Comparison of ENCODE assay signal across 13 cellular contexts in the genomic region with DNA sequence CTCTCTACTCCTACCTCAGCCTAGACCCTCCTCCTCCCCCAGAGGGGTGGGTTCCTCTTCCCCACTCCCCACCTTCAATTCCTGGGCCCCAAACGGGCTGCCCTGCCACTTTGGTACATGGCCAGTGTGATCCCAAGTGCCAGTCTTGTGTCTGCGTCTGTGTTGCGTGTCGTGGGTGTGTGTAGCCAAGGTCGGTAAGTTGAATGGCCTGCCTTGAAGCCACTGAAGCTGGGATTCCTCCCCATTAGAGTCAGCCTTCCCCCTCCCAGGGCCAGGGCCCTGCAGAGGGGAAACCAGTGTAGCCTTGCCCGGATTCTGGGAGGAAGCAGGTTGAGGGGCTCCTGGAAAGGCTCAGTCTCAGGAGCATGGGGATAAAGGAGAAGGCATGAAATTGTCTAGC. TPM values are rescaled to one million over a fixed set of nuclear protein-coding genes. Genes with fewer than 3 reads are reported as not detected.
A peak's percentile ranks its signal among the peaks of the same experiment; 100 is the strongest.
DNase-seq lines count a peak whose midpoint lies in the region; ATAC-seq and TF ChIP-seq lines count a peak whose summit lies in the region.
"Had no signal": no experiment of that assay in that cellular context is flagged by ENCODE, and none has a peak within 500 bp of the region (broad histone marks: within the 10 kb centered on the region; RNA-seq: fewer than 3 reads in every experiment).

No MANE protein-coding gene starts in this region.

- peak overlapping the region; percentile 3 for H3K27ac Mint-ChIP-seq in activated CD4-positive, alpha-beta T cell treated with anti-CD3 and anti-CD28 coated beads for 36 hours
- peak overlapping the region in 2 of 3 experiments; percentile 36 to 81; a peak in 2 of 7 replicates for H3K27ac Mint-ChIP-seq in H9
- peak overlapping the region; percentile 71 for H3K27ac Mint-ChIP-seq in central memory CD8-positive, alpha-beta T cell (ENCODE audit: low read depth)

- no peaks in the 10 kb centered on the region for H3K23me2 ChIP-seq in H9 (ENCODE audit: insufficient read length, low read depth, low read length, poor library complexity, severe bottlenecking)

- H2AFZ ChIP-seq in H9 (ENCODE audit: low read length) = no peak overlapping the region
- H2AFZ ChIP-seq: GM23248 had no signal

- H3K14ac ChIP-seq in H9 (ENCODE audit: insufficient read depth, low read length) = no peak overlapping the region

- no peak overlapping the region for H2AK5ac ChIP-seq in H9 (ENCODE audit: insufficient read length, low read length)

- H4K8ac ChIP-seq in H9 (replicated peaks; ENCODE audit: insufficient read length, low read depth, low read length) = no peak overlapping the region

- no peak overlapping the region for H2BK5ac ChIP-seq in H9 (ENCODE audit: insufficient read length, low read length)

- no peak overlapping the region for H3K56ac ChIP-seq in H9 (ENCODE audit: insufficient read length, low read depth, low read length)

- H3K9me3 Mint-ChIP-seq in activated CD4-positive, alpha-beta T cell treated with anti-CD3 and anti-CD28 coated beads for 36 hours (ENCODE audit: low read depth) = no peaks in the 10 kb centered on the region
- no peaks in the 10 kb centered on the region; a peak in 2 of 5 replicates for H3K9me3 Mint-ChIP-seq in H9
- H3K9me3 Mint-ChIP-seq in central memory CD8-positive, alpha-beta T cell = no peaks in the 10 kb centered on the region

- no peak for DNase-seq in activated CD4-positive, alpha-beta T cell treated with anti-CD3 and anti-CD28 coated beads for 36 hours
- no peak for DNase-seq in activated CD4-positive, alpha-beta T cell treated with anti-CD3 and anti-CD28 coated beads for 4 hours
- DNase-seq in H9 = no peak
- DNase-seq in central memory CD8-positive, alpha-beta T cell (ENCODE audit: low spot score in 2 of 2) = no peak
- DNase-seq in amniotic stem cell (lab: John Stamatoyannopoulos, UW) = no peak
- DNase-seq in CD1c-positive myeloid dendritic cell (ENCODE audit: extremely low spot score) = no peak
- DNase-seq: NCI-H1417 treated with DMSO at 0.1 percent for 48 hours had no signal

- H3K23ac ChIP-seq in H9 (ENCODE audit: insufficient read length, low read depth, low read length) = no peak overlapping the region

- H3K36me3 ChIP-seq in neutrophil = peaks cover 66% of the 10 kb centered on the region

- POLR2A ChIA-PET in activated CD4-positive, alpha-beta T cell treated with anti-CD3 and anti-CD28 coated beads for 36 hours (lab: Charles Lee) = no interaction called here

- no peak overlapping the region for H2BK120ac ChIP-seq in H9 (ENCODE audit: low read depth, low read length, poor library complexity, severe bottlenecking)

- H2BK12ac ChIP-seq in H9 (ENCODE audit: insufficient read length, low read depth, low read length) = no peak overlapping the region

- H2BK20ac ChIP-seq in H9 (ENCODE audit: low read depth, low read length, poor library complexity, severe bottlenecking) = no peak overlapping the region

- H3K79me2 ChIP-seq in H9 (ENCODE audit: insufficient read depth, low read length) = no peaks in the 10 kb centered on the region

- H3K27me3 ChIP-seq in H9 (ENCODE audit: insufficient read depth, low read length) = no peaks in the 10 kb centered on the region
- H3K27me3 ChIP-seq in neutrophil = peaks cover 9% of the 10 kb centered on the region
- H3K27me3 ChIP-seq: heart left ventricle, stomach had no signal

- H3K27ac ChIP-seq in H9 (ENCODE audit: insufficient read length, low read depth, low read length) (no peak overlapping the region), neutrophil (peak overlapping the region; percentile 69)
- H3K27ac ChIP-seq: GM23248 had no signal

- H3T11ph ChIP-seq in H9 (ENCODE audit: low read length) = no peak overlapping the region

- H3K9me3 ChIP-seq in H9 (ENCODE audit: control insufficient read depth, low read depth, low read length) = no peaks in the 10 kb centered on the region
- H3K9me3 ChIP-seq in neutrophil = no peaks in the 10 kb centered on the region
- H3K9me3 ChIP-seq: heart left ventricle, stomach had no signal

- H4K20me1 ChIP-seq in H9 (ENCODE audit: control insufficient read depth, insufficient read depth, insufficient read length) = no peaks in the 10 kb centered on the region

- no peak for ATAC-seq in activated CD4-positive, alpha-beta T cell treated with anti-CD3 and anti-CD28 coated beads for 36 hours
- no peak for ATAC-seq in central memory CD8-positive, alpha-beta T cell (replicated peaks; ENCODE audit: extremely low read depth, poor library complexity, severe bottlenecking)
- no peak for ATAC-seq in GM21381 (IDR thresholded peaks at IDR 0.05; ENCODE audit: unreplicated experiment)

- H4K91ac ChIP-seq in H9 (ENCODE audit: insufficient read length, low read depth, low read length) = no peak overlapping the region

- H3K79me1 ChIP-seq in H9 (ENCODE audit: insufficient read depth, low read depth, low read length, poor library complexity, severe bottlenecking) = no peaks in the 10 kb centered on the region

- peaks cover 27% of the 10 kb centered on the region for H3K36me3 Mint-ChIP-seq in activated CD4-positive, alpha-beta T cell treated with anti-CD3 and anti-CD28 coated beads for 36 hours (ENCODE audit: low read depth)
- no peaks in the 10 kb centered on the region for H3K36me3 Mint-ChIP-seq in H9 (ENCODE audit: insufficient read depth in 1 of 3, low read depth in 3 of 3)
- H3K36me3 Mint-ChIP-seq in central memory CD8-positive, alpha-beta T cell (ENCODE audit: insufficient read depth) = peaks cover 31% of the 10 kb centered on the region

- WGBS in H9 (ENCODE audit: extremely low coverage, insufficient read length, low lambda C conversion rate) = no CpG with 5 or more reads among the region's 6 CpGs

- no peak overlapping the region for H3K18ac ChIP-seq in H9 (ENCODE audit: insufficient read length, low read depth, low read length)

- H3K4me3 Mint-ChIP-seq in activated CD4-positive, alpha-beta T cell treated with anti-CD3 and anti-CD28 coated beads for 36 hours = no peak overlapping the region
- no peak overlapping the region for H3K4me3 Mint-ChIP-seq in H9
- H3K4me3 Mint-ChIP-seq in central memory CD8-positive, alpha-beta T cell = peak overlapping the region; percentile 51

- H3K4me1 Mint-ChIP-seq in activated CD4-positive, alpha-beta T cell treated with anti-CD3 and anti-CD28 coated beads for 36 hours = peaks cover 53% of the 10 kb centered on the region
- peaks cover 22 to 23% of the 10 kb centered on the region in 2 experiments for H3K4me1 Mint-ChIP-seq in H9
- peaks cover 62% of the 10 kb centered on the region for H3K4me1 Mint-ChIP-seq in central memory CD8-positive, alpha-beta T cell

- CTCF ChIA-PET in activated CD4-positive, alpha-beta T cell treated with anti-CD3 and anti-CD28 coated beads for 36 hours (lab: Charles Lee) = interaction anchor here (0.5 to 8.4 kb wide), 8 partner anchors 25 to 401 kb away, joined by 3 to 265 read pairs (median 4); no protein-coding TSS in a partner anchor

- H2BK15ac ChIP-seq in H9 (ENCODE audit: low read depth, low read length) = no peak overlapping the region

- TF ChIP-seq CTCF in H9 (conservative IDR thresholded peaks at IDR 0.05) (no peak), neutrophil (IDR thresholded peaks at IDR 0.05) (no peak)

- intact Hi-C loops in activated CD4-positive, alpha-beta T cell treated with anti-CD3 and anti-CD28 coated beads for 36 hours (cut with DNase I, micrococcal nuclease) = loop anchor here (2.0 to 10.0 kb wide), 3 partner anchors 29 to 373 kb away; a partner anchor contains a TSS

- H3K4me3 ChIP-seq in neutrophil (ENCODE audit: low read depth in 1 of 2, low read length in 1 of 2) = no peak overlapping the region
- H3K4me3 ChIP-seq: GM23248, heart left ventricle, stomach had no signal

- no peaks in the 10 kb centered on the region for H3K27me3 Mint-ChIP-seq in activated CD4-positive, alpha-beta T cell treated with anti-CD3 and anti-CD28 coated beads for 36 hours
- no peaks in the 10 kb centered on the region; the same call in 1 of the 2 replicates for H3K27me3 Mint-ChIP-seq in H9 (ENCODE audit: low read depth)
- no peaks in the 10 kb centered on the region for H3K27me3 Mint-ChIP-seq in central memory CD8-positive, alpha-beta T cell

- H3K4me1 ChIP-seq in H9 (ENCODE audit: insufficient read depth, low read length) = no peaks in the 10 kb centered on the region; the same call in 1 of the 2 replicates
- H3K4me1 ChIP-seq in neutrophil (ENCODE audit: control insufficient read depth in 1 of 2, insufficient read depth in 1 of 2, low read depth in 1 of 2, low read length in 1 of 2) = peaks cover 7 to 8% of the 10 kb centered on the region in 2 experiments

- no peak overlapping the region for H3K9ac ChIP-seq in H9 (ENCODE audit: extremely low read depth, insufficient read length, low read length)
- H3K9ac ChIP-seq: GM23248 had no signal

- no peak overlapping the region for H3K4me2 ChIP-seq in H9 (ENCODE audit: insufficient read depth, insufficient read length, low read length)

- H4K5ac ChIP-seq in H9 (ENCODE audit: insufficient read length, low read depth, low read length) = no peak overlapping the region

- H3K4ac ChIP-seq in H9 (ENCODE audit: low read depth, low read length) = no peak overlapping the region

RNA-seq across cellular contexts. Expression of a gene that starts 21.6 kb away (rescaled TPM):
- 10 to 100 TPM; 20.6 to 22.9 TPM for total RNA-seq in activated CD4-positive, alpha-beta T cell treated with anti-CD3 and anti-CD28 coated beads for 36 hours
- total RNA-seq in H9 (2021) = 18.8 and 20.2 TPM in 2 replicates

RNA-seq across cellular contexts. Expression of a gene that starts 41.5 kb away (rescaled TPM):
- total RNA-seq in activated CD4-positive, alpha-beta T cell treated with anti-CD3 and anti-CD28 coated beads for 36 hours = 100 to 1,000 TPM; 107 to 116 TPM
- 0.57 and 0.68 TPM in 2 replicates for total RNA-seq in H9 (2021)
- total RNA-seq: A673 had no signal

Comparison
In these comparisons a context has a peak if more than half of its experiments do, and no peak if none do; other contexts are left out.
1. H3K27ac Mint-ChIP-seq: peak in every context shown above with its lines; median percentile 71 in central memory CD8-positive, alpha-beta T cell; 58 in H9; 3 in activated CD4-positive, alpha-beta T cell treated with anti-CD3 and anti-CD28 coated beads for 36 hours.
2. RNA of a gene that starts 41.5 kb away (total RNA-seq): 107 to 116 TPM in activated CD4-positive, alpha-beta T cell treated with anti-CD3 and anti-CD28 coated beads for 36 hours; 0.57 to 0.68 TPM in H9; every median in the first group is over 10 times any median in the second.